19 cellular contexts compared by ENCODE assay signal in genomic region chr7:17207220-17207619, GRCh38.
DNase-seq lines count a peak whose midpoint lies in the region; ATAC-seq and TF ChIP-seq lines count a peak whose summit lies in the region.
"Had no signal": no experiment of that assay in that cellular context is flagged by ENCODE, and none has a peak within 500 bp of the region (broad histone marks: within the 10 kb centered on the region; RNA-seq: fewer than 3 reads in every experiment).

No MANE protein-coding gene starts in this region.

- H3K36me3 ChIP-seq in mammary epithelial cell (ENCODE audit: insufficient read depth, low read length), result no peaks in the 10 kb centered on the region
- no peaks in the 10 kb centered on the region for H3K36me3 ChIP-seq in CD8-positive, alpha-beta T cell (ENCODE audit: insufficient read depth, low read length)
- H3K36me3 ChIP-seq: cardiac muscle cell, suprapubic skin had no signal

- TF ChIP-seq CTCF in mammary epithelial cell (conservative IDR thresholded peaks at IDR 0.05 in 1 of 2, IDR thresholded peaks at IDR 0.05 in 1 of 2; ENCODE audit: extremely low read depth in 1 of 2, insufficient read depth in 1 of 2, low read depth in 1 of 2, low read length in 2 of 2), result no peak
- no peak for TF ChIP-seq CTCF in CD8-positive, alpha-beta T cell (IDR thresholded peaks at IDR 0.05)

- POLR2A ChIA-PET in CD8-positive, alpha-beta T cell (lab: Charles Lee), result no interaction called here

- H3K27me3 ChIP-seq in mammary epithelial cell (ENCODE audit: insufficient read depth, low read length), result no peaks in the 10 kb centered on the region
- no peaks in the 10 kb centered on the region for H3K27me3 ChIP-seq in CD8-positive, alpha-beta T cell (ENCODE audit: insufficient read depth, low read length)
- H3K27me3 ChIP-seq: cardiac muscle cell, suprapubic skin had no signal

- ATAC-seq in GM18511 (IDR thresholded peaks at IDR 0.05; ENCODE audit: unreplicated experiment), result no peak
- no peak for ATAC-seq in CD8-positive, alpha-beta T cell
- ATAC-seq: activated CD8-positive, alpha-beta T cell treated with anti-CD3 and anti-CD28 coated beads for 36 hours; activated T-cell treated with anti-CD3 and anti-CD28 coated beads, Interleukin-2, amount 50 U/mL, for 72 hours; Right ventricle myocardium inferior; T-cell had no signal

- DNase-seq in CMK (ENCODE audit: low read depth) (peak; percentile 42), KBM-7 (peak; percentile 81), mammary epithelial cell (peak; percentile 45), iris pigment epithelial cell (ENCODE audit: low read depth) (peak; percentile 37), NCI-H69 (lab: John Stamatoyannopoulos, UW) (no peak)
- no peak for DNase-seq in CD8-positive, alpha-beta T cell
- DNase-seq in activated CD8-positive, alpha-beta memory T cell treated with anti-CD3 and anti-CD28 coated beads, Interleukin-2, amount 50 U/mL, for 4 hours, result no peak
- DNase-seq: activated CD8-positive, alpha-beta T cell treated with anti-CD3 and anti-CD28 coated beads for 36 hours; activated naive CD8-positive, alpha-beta T cell treated with anti-CD3 and anti-CD28 coated beads, Interleukin-2, amount 10 ng/mL, durations not matched to agents 7 days and 5 days; activated T-cell treated with anti-CD3 and anti-CD28 coated beads, Interleukin-2, amount 50 U/mL, for 72 hours; COR-L47; effector CD8-positive, alpha-beta T cell; NCI-H1105; stimulated activated CD4-positive, alpha-beta T cell treated with anti-CD3 and anti-CD28 coated beads, Interleukin-4, amount 100 ng/mL, for 1 hour; T-cell had no signal

- no peak overlapping the region for H3K27ac ChIP-seq in mammary epithelial cell (ENCODE audit: insufficient read depth, low read depth, low read length)
- no peak overlapping the region for H3K27ac ChIP-seq in CD8-positive, alpha-beta T cell (ENCODE audit: low read depth, low read length)
- H3K27ac ChIP-seq: cardiac muscle cell, suprapubic skin had no signal

- in situ Hi-C loops in KBM-7 (cut with MboI; ENCODE audit: low pct_unique_long_range_greater_than_20kb, low sequenced_read_pairs) (no loop called here), mammary epithelial cell (cut with MboI; ENCODE audit: low sequenced_read_pairs in 2 of 2) (no loop called here)

- CTCF ChIA-PET in mammary epithelial cell (lab: Charles Lee; ENCODE audit: low non-redundant PET), result no interaction called here
- CTCF ChIA-PET in CD8-positive, alpha-beta T cell (lab: Charles Lee), result interaction anchor here (0.8 kb wide), 1 partner anchor 15 kb away, joined by 3 read pairs; no protein-coding TSS in a partner anchor

- intact Hi-C loops in mammary epithelial cell (cut with micrococcal nuclease), result no loop called here
- intact Hi-C loops in CD8-positive, alpha-beta T cell (cut with DNase I, micrococcal nuclease), result loop anchor here in 1 of 2 experiments (5.0 kb wide), 1 partner anchor 40 kb away; no protein-coding TSS in a partner anchor

- H4K20me1 ChIP-seq in mammary epithelial cell (ENCODE audit: insufficient read depth, low read length), result no peaks in the 10 kb centered on the region

- H3K27me3 Mint-ChIP-seq in CD8-positive, alpha-beta T cell (ENCODE audit: low read depth), result no peaks in the 10 kb centered on the region
- H3K27me3 Mint-ChIP-seq: activated CD8-positive, alpha-beta T cell treated with anti-CD3 and anti-CD28 coated beads for 36 hours; activated naive CD8-positive, alpha-beta T cell treated with anti-CD3 and anti-CD28 coated beads, Interleukin-2, amount 10 ng/mL, durations not matched to agents 7 days and 5 days; T-cell had no signal

- H3K4me3 ChIP-seq in mammary epithelial cell (replicated peaks in 1 of 3; ENCODE audit: insufficient read depth in 1 of 3, low read depth in 2 of 3, low read length in 3 of 3), result no peak overlapping the region
- H3K4me3 ChIP-seq in CD8-positive, alpha-beta T cell (ENCODE audit: low read depth, low read length), result no peak overlapping the region
- H3K4me3 ChIP-seq: cardiac muscle cell, suprapubic skin had no signal

- BruUV-seq in mammary epithelial cell (replicated peaks; lab: Mats Ljungman, UMichigan), result no TSS peak

- no peaks in the 10 kb centered on the region for H3K4me1 Mint-ChIP-seq in CD8-positive, alpha-beta T cell (ENCODE audit: low read depth)

- no peak overlapping the region for H3K9ac ChIP-seq in mammary epithelial cell (ENCODE audit: insufficient read depth, low read length)

- H3K79me2 ChIP-seq in mammary epithelial cell (ENCODE audit: insufficient read depth, low read length), result no peaks in the 10 kb centered on the region

- dilution Hi-C loops in mammary epithelial cell (cut with HindIII; ENCODE audit: low sequenced_read_pairs), result no loop called here

- 100% methylated on average over 1 of the region's 1 CpG for WGBS in mammary epithelial cell (ENCODE audit: low coverage, missing lambda C conversion rate)

- no peak overlapping the region for H3K4me3 Mint-ChIP-seq in CD8-positive, alpha-beta T cell
- H3K4me3 Mint-ChIP-seq: activated CD8-positive, alpha-beta T cell treated with anti-CD3 and anti-CD28 coated beads for 36 hours; activated naive CD8-positive, alpha-beta T cell treated with anti-CD3 and anti-CD28 coated beads, Interleukin-2, amount 10 ng/mL, durations not matched to agents 7 days and 5 days; activated T-cell treated with anti-CD3 and anti-CD28 coated beads, Interleukin-2, amount 50 U/mL, for 72 hours; T-cell had no signal

- no peak overlapping the region for H3K4me2 ChIP-seq in mammary epithelial cell (ENCODE audit: insufficient read depth, low read depth, low read length)

- peaks cover 16% of the 10 kb centered on the region for H3K4me1 ChIP-seq in mammary epithelial cell (ENCODE audit: insufficient read depth, low read length)
- no peaks in the 10 kb centered on the region for H3K4me1 ChIP-seq in CD8-positive, alpha-beta T cell (ENCODE audit: insufficient read depth, low read length)
- H3K4me1 ChIP-seq: suprapubic skin had no signal

- H2AFZ ChIP-seq in mammary epithelial cell (ENCODE audit: low read depth, low read length), result peak overlapping the region; percentile 9

- no peak overlapping the region for H3K27ac Mint-ChIP-seq in CD8-positive, alpha-beta T cell
- H3K27ac Mint-ChIP-seq: activated CD8-positive, alpha-beta T cell treated with anti-CD3 and anti-CD28 coated beads for 36 hours; activated naive CD8-positive, alpha-beta T cell treated with anti-CD3 and anti-CD28 coated beads, Interleukin-2, amount 10 ng/mL, durations not matched to agents 7 days and 5 days; activated T-cell treated with anti-CD3 and anti-CD28 coated beads, Interleukin-2, amount 50 U/mL, for 72 hours; T-cell had no signal

- no peaks in the 10 kb centered on the region for H3K9me3 ChIP-seq in mammary epithelial cell (replicated peaks; ENCODE audit: insufficient read depth, low read length)
- no peaks in the 10 kb centered on the region for H3K9me3 ChIP-seq in CD8-positive, alpha-beta T cell (ENCODE audit: low read length)
- H3K9me3 ChIP-seq: suprapubic skin had no signal

- no peaks in the 10 kb centered on the region for H3K36me3 Mint-ChIP-seq in CD8-positive, alpha-beta T cell
- H3K36me3 Mint-ChIP-seq: T-cell had no signal

- H3K9me3 Mint-ChIP-seq in CD8-positive, alpha-beta T cell, result no peaks in the 10 kb centered on the region
- H3K9me3 Mint-ChIP-seq: activated CD8-positive, alpha-beta T cell treated with anti-CD3 and anti-CD28 coated beads for 36 hours; activated naive CD8-positive, alpha-beta T cell treated with anti-CD3 and anti-CD28 coated beads, Interleukin-2, amount 10 ng/mL, durations not matched to agents 7 days and 5 days; activated T-cell treated with anti-CD3 and anti-CD28 coated beads, Interleukin-2, amount 50 U/mL, for 72 hours; T-cell had no signal

Comparison
In these comparisons a context has a peak if more than half of its experiments do, and no peak if none do; other contexts are left out.
1. DNase-seq: peak in CMK (single experiment), KBM-7 (single experiment), mammary epithelial cell (single experiment) and iris pigment epithelial cell (single experiment); none in NCI-H69 (single experiment), CD8-positive, alpha-beta T cell (0 of 7) and activated CD8-positive, alpha-beta memory T cell treated with anti-CD3 and anti-CD28 coated beads, Interleukin-2, amount 50 U/mL, for 4 hours (single experiment).